ENCODE assay signal across 20 cellular contexts in the genomic region with DNA sequence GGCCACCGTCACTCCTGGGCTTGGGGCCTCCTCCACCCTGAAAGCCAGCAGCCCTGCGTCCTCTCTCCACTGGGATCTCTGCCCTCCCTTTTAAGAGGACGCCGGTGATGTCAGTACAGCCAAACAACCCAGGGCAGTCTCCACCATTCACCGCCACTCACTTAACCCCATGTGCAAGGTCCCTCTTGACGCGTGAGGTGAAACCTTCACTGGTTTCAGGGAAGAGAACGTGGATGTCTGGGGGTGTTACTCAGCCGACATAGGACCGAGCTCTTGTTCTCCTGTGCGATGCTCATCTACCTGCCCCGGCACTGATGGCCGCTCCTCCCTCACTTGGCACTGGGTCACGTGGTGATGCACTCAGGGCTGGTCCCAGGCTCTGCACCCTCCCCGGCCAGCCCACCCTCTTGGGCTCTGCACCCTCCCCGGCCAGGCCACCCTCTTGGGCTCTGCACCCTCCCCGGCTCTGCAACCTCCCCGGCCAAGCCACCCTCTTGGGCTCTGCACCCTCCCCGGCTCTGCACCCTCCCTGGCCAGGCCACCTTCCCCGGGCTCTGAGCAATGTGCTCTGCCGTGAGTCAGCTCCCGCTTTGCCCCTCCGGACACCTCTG. TPM values are rescaled to one million over a fixed set of nuclear protein-coding genes. Genes with fewer than 3 reads are reported as not detected.
A peak's percentile ranks its signal among the peaks of the same experiment; 100 is the strongest.
DNase-seq lines count a peak whose midpoint lies in the region; ATAC-seq, FAIRE-seq and TF ChIP-seq lines count a peak whose summit lies in the region.
"Had no signal": no experiment of that assay in that cellular context is flagged by ENCODE, and none has a peak within 500 bp of the region (broad histone marks: within the 10 kb centered on the region; RNA-seq: fewer than 3 reads in every experiment).

No MANE protein-coding gene starts in this region.

- H3K27ac ChIP-seq in heart left ventricle (no peak overlapping the region), right atrium auricular region (no peak overlapping the region), Panc1 (ENCODE audit: low read length) (no peak overlapping the region), kidney (ENCODE audit: low read depth in 2 of 2, low read length in 2 of 2) (no peak overlapping the region), spleen (no peak overlapping the region)
- H3K27ac ChIP-seq: GM23248, PC-9 had no signal

- H3K4me3 ChIP-seq in heart left ventricle (no peak overlapping the region), right atrium auricular region (no peak overlapping the region), Panc1 (ENCODE audit: low read depth in 2 of 2, low read length in 2 of 2) (no peak overlapping the region), kidney (ENCODE audit: low read length in 2 of 2) (no peak overlapping the region), spleen (no peak overlapping the region)
- H3K4me3 ChIP-seq: GM23248, PC-9 had no signal

- in situ Hi-C loops in Panc1 (cut with HindIII; ENCODE audit: low pct_unique_long_range_greater_than_20kb, low sequenced_read_pairs) = no loop called here

- no peak overlapping the region for H3K9ac ChIP-seq in kidney (ENCODE audit: low read length in 2 of 2)
- H3K9ac ChIP-seq: GM23248 had no signal

- H3K9me3 ChIP-seq in heart left ventricle (peaks cover 0 to 14% (median 0%) of the 10 kb centered on the region in 12 donors), right atrium auricular region (no peaks in the 10 kb centered on the region), Panc1 (ENCODE audit: control insufficient read depth, insufficient read depth, low read depth, low read length) (no peaks in the 10 kb centered on the region), kidney (ENCODE audit: control insufficient read depth in 1 of 2, low read length in 2 of 2) (peaks cover 0 to 4% of the 10 kb centered on the region in 2 donors), spleen (peaks cover 0 to 25% (median 17%) of the 10 kb centered on the region in 8 donors)

- H3K4me1 ChIP-seq in heart left ventricle (peaks cover 0 to 12% (median 0%) of the 10 kb centered on the region in 12 donors), right atrium auricular region (no peaks in the 10 kb centered on the region), Panc1 (ENCODE audit: control insufficient read depth, insufficient read depth, low read length) (no peaks in the 10 kb centered on the region), kidney (ENCODE audit: control insufficient read depth in 1 of 2, insufficient read depth in 1 of 2, low read depth in 1 of 2, low read length in 2 of 2) (no peaks in the 10 kb centered on the region), spleen (peaks cover 0 to 8% (median 0%) of the 10 kb centered on the region in 6 donors)

- ATAC-seq in heart left ventricle = no peak
- ATAC-seq in Panc1 = peak; percentile 16; the same call in 1 of the 2 replicates

- DNase-seq in heart left ventricle (peak in 3 of 5 donors; percentile 19 to 48 (median 20)), right atrium auricular region (ENCODE audit: low spot score) (no peak), Panc1 (ENCODE audit: low read depth, low spot score) (no peak), kidney (peak; percentile 59), spleen (peak; percentile 69), mesenteric fat pad (ENCODE audit: low spot score) (no peak), urothelium cell line (ENCODE audit: low spot score) (no peak)
- DNase-seq: AML-193; CD4-positive, alpha-beta T cell; GM23248; HFFc6; Karpas-422; NCI-H1930; NCI-H2171; NCI-H446 treated with DMSO at 0.1 percent for 48 hours; NCI-H748 treated with DMSO at 0.1 percent for 48 hours; PC-9 had no signal

- TF ChIP-seq POLR2A in heart left ventricle (IDR thresholded peaks at IDR 0.05) (no peak), spleen (IDR thresholded peaks at IDR 0.05) (no peak)

- POLR2A ChIA-PET in Panc1 (lab: Charles Lee) = no interaction called here

- no peak for TF ChIP-seq CTCF in heart left ventricle (IDR thresholded peaks at IDR 0.05)
- no peak for TF ChIP-seq CTCF in right atrium auricular region (IDR thresholded peaks at IDR 0.05)
- TF ChIP-seq CTCF in Panc1 (IDR thresholded peaks at IDR 0.05) = no peak
- no peak for TF ChIP-seq CTCF in kidney (IDR thresholded peaks at IDR 0.05; ENCODE audit: borderline replicate concordance, extremely low read depth, insufficient read depth)
- no peak for TF ChIP-seq CTCF in spleen (IDR thresholded peaks at IDR 0.05 in 8 of 11, conservative IDR thresholded peaks at IDR 0.05 in 3 of 11)

- WGBS in heart left ventricle, 4 donors = 70 to 75% (median 73%) methylated on average over 22 to 23 of the region's 23 CpGs
- 79 to 94% (median 85%) methylated on average over 22 to 23 of the region's 23 CpGs for WGBS in spleen, 5 donors

- H3K27me3 ChIP-seq in heart left ventricle = peaks cover 0 to 37% (median 0%) of the 10 kb centered on the region in 9 donors
- no peaks in the 10 kb centered on the region for H3K27me3 ChIP-seq in right atrium auricular region
- H3K27me3 ChIP-seq in Panc1 (ENCODE audit: control insufficient read depth, insufficient read depth, low read length) = no peaks in the 10 kb centered on the region; the same call in 1 of the 2 replicates
- H3K27me3 ChIP-seq in spleen (replicated peaks in 1 of 7) = peaks cover 0 to 54% (median 24%) of the 10 kb centered on the region in 7 donors

- intact Hi-C loops in heart left ventricle (cut with DNase I) = loop anchor here (2.0 to 10.0 kb wide), 14 partner anchors 179 to 669 kb away; a partner anchor contains a TSS
- intact Hi-C loops in Panc1 (cut with micrococcal nuclease; ENCODE audit: unreplicated experiment) = loop anchor here (2.0 kb wide), 1 partner anchor 183 kb away; no protein-coding TSS in a partner anchor
- intact Hi-C loops in kidney (cut with DNase I) = no loop called here
- intact Hi-C loops in spleen (cut with DNase I; ENCODE audit: low total_unique reads) = loop anchor here (10.0 kb wide), 1 partner anchor 189 kb away; no protein-coding TSS in a partner anchor

- CTCF ChIA-PET in Panc1 (lab: Charles Lee) = interaction anchor here (1.3 kb wide), 1 partner anchor 185 kb away, joined by 3 read pairs; no protein-coding TSS in a partner anchor

- no peaks in the 10 kb centered on the region for H3K36me3 ChIP-seq in heart left ventricle
- no peaks in the 10 kb centered on the region for H3K36me3 ChIP-seq in right atrium auricular region
- no peaks in the 10 kb centered on the region for H3K36me3 ChIP-seq in Panc1 (ENCODE audit: control insufficient read depth, insufficient read depth, low read length)
- H3K36me3 ChIP-seq in kidney (ENCODE audit: control insufficient read depth in 1 of 2, insufficient read depth in 2 of 2, low read length in 2 of 2) = no peaks in the 10 kb centered on the region
- H3K36me3 ChIP-seq in spleen = no peaks in the 10 kb centered on the region

- BruUV-seq in Panc1 (replicated peaks; lab: Mats Ljungman, UMichigan) = no TSS peak

- FAIRE-seq in kidney (lab: Jason Lieb, UNC) = no peak
- FAIRE-seq in urothelium cell line (lab: Jason Lieb, UNC) = no peak
- FAIRE-seq: GM18507, GM19239 had no signal

RNA-seq across cellular contexts. Expression of a gene that starts 36.1 kb away (rescaled TPM):
- total RNA-seq in heart left ventricle (under 1 TPM in 2 of 9 donors, not detected in 7; 0.13 to 0.19 TPM), right atrium auricular region (under 1 TPM; 0.11 to 0.51 TPM), Panc1 (2021; ENCODE audit: unreplicated experiment) (0.05 TPM), kidney (0.91 TPM), spleen (under 1 TPM in 2 of 7 donors, not detected in 5; 0.26 to 0.34 TPM), mesenteric fat pad (not detected)
- polyA plus RNA-seq in heart left ventricle (under 1 TPM in 1 of 2 donors, not detected in 1; 0.03 TPM), kidney (ENCODE audit: insufficient read depth, low read depth, low replicate concordance) (1.1 TPM), spleen (under 1 TPM in 2 of 3 donors, not detected in 1; 0.02 to 0.13 TPM)
- not detected for polyA plus RNA-seq in Panc1 (2012; ENCODE audit: insufficient read length)
- total RNA-seq: Calu3; CD4-positive, alpha-beta T cell; GM23248; HFFc6; PC-9 had no signal
- polyA plus RNA-seq: GM23248 had no signal

RNA-seq across cellular contexts. Expression of a gene that starts 36.2 kb away (rescaled TPM):
- 1 to 10 TPM in 1 of 9 donors, under 1 TPM in 6, not detected in 2; 0.05 to 2.9 (median 0.13) TPM for total RNA-seq in heart left ventricle
- under 1 TPM in 1 of 2 donors, not detected in 1; 0.04 TPM for polyA plus RNA-seq in heart left ventricle
- 1 to 10 TPM in 1 of 2 donors, under 1 TPM in 1; 0.59 to 1.8 TPM for total RNA-seq in right atrium auricular region
- total RNA-seq in Panc1 (2021; ENCODE audit: unreplicated experiment) = 2.6 TPM
- polyA plus RNA-seq in Panc1 (2012; ENCODE audit: insufficient read length) = 8.2 TPM
- 8.7 TPM for total RNA-seq in kidney
- polyA plus RNA-seq in kidney (ENCODE audit: insufficient read depth, low read depth, low replicate concordance) = 0.43 TPM
- 1 to 10 TPM in 5 of 7 donors, under 1 TPM in 2; 0.32 to 3.5 (median 2.5) TPM for total RNA-seq in spleen
- polyA plus RNA-seq in spleen = under 1 TPM; 0.05 to 0.43 (median 0.29) TPM
- total RNA-seq in mesenteric fat pad = 0.13 TPM
- total RNA-seq: CD4-positive, alpha-beta T cell had no signal

Comparison
In these comparisons a context has a peak if more than half of its experiments do, and no peak if none do; other contexts are left out.
1. DNase-seq: peak in heart left ventricle (3 of 5), kidney (single experiment) and spleen (single experiment); none in right atrium auricular region (single experiment), Panc1 (single experiment), mesenteric fat pad (single experiment) and urothelium cell line (single experiment).